In genomic region chr11:61955416-61956135, GRCh38 we compare ENCODE assay signal across 7 cellular contexts. TPM values are rescaled to one million over a fixed set of nuclear protein-coding genes. Genes with fewer than 3 reads are reported as not detected.
A peak's percentile ranks its signal among the peaks of the same experiment; 100 is the strongest.
DNase-seq lines count a peak whose midpoint lies in the region; ATAC-seq and TF ChIP-seq lines count a peak whose summit lies in the region.

No MANE protein-coding gene starts in this region.

- in situ Hi-C loops in HAP-1 (cut with MboI; ENCODE audit: low sequenced_read_pairs), result no loop called here

- TF ChIP-seq POLR2A in adrenal gland (IDR thresholded peaks at IDR 0.05), result no peak
- no peak for TF ChIP-seq POLR2A in spleen (IDR thresholded peaks at IDR 0.05)

- DNase-seq in HL-60 (ENCODE audit: low read depth in 1 of 2, low spot score in 1 of 2) (no peak), adrenal gland (peak in 4 of 7 donors; percentile 28 to 50 (median 40)), spleen (peak; percentile 90), COLO829 (ENCODE audit: low spot score) (no peak), HAP-1 (ENCODE audit: low spot score in 2 of 2) (no peak)

- H3K27me3 ChIP-seq in HL-60 (ENCODE audit: insufficient read depth, poor library complexity, severe bottlenecking) (no peaks in the 10 kb centered on the region), adrenal gland (no peaks in the 10 kb centered on the region), spleen (replicated peaks in 1 of 7) (peaks cover 0 to 22% (median 4%) of the 10 kb centered on the region in 7 donors), HAP-1 (ENCODE audit: low read depth) (no peaks in the 10 kb centered on the region)

- H3K27ac ChIP-seq in HL-60 (replicated peaks), result peak overlapping the region; percentile 64
- peak overlapping the region in 4 of 5 donors; percentile 26 to 88 (median 64) for H3K27ac ChIP-seq in adrenal gland
- peak overlapping the region; percentile 27 to 98 (median 90) for H3K27ac ChIP-seq in spleen

- H3K4me1 ChIP-seq in adrenal gland (replicated peaks in 1 of 2) (peaks cover 5 to 10% of the 10 kb centered on the region in 2 donors), spleen (peaks cover 3 to 54% (median 28%) of the 10 kb centered on the region in 6 donors), HAP-1 (no peaks in the 10 kb centered on the region)

- WGBS in adrenal gland, 4 donors, result 5 to 12% (median 7%) methylated on average over 15 to 56 of the region's 56 CpGs
- WGBS in spleen, 5 donors, result 7 to 12% (median 10%) methylated on average over 22 to 56 of the region's 56 CpGs

- H3K36me3 ChIP-seq in adrenal gland (replicated peaks in 1 of 2) (no peaks in the 10 kb centered on the region), spleen (peaks cover 0 to 41% (median 3%) of the 10 kb centered on the region in 6 donors), HAP-1 (replicated peaks) (no peaks in the 10 kb centered on the region)

- intact Hi-C loops in adrenal gland (cut with DNase I), result loop anchor here in 1 of 2 donors (10.0 kb wide), 1 partner anchor 171 kb away; no protein-coding TSS in a partner anchor
- intact Hi-C loops in spleen (cut with DNase I; ENCODE audit: low total_unique reads), result no loop called here

- TF ChIP-seq CTCF in HL-60 (IDR thresholded peaks at IDR 0.05; ENCODE audit: insufficient read depth, low read length) (no peak), adrenal gland (IDR thresholded peaks at IDR 0.05) (no peak), spleen (IDR thresholded peaks at IDR 0.05 in 8 of 11, conservative IDR thresholded peaks at IDR 0.05 in 3 of 11) (no peak)

- H3K9me3 ChIP-seq in adrenal gland (replicated peaks in 1 of 3) (no peaks in the 10 kb centered on the region), iPS-18c (ENCODE audit: control insufficient read depth, insufficient read depth, low read length) (no peaks in the 10 kb centered on the region), spleen (no peaks in the 10 kb centered on the region), HAP-1 (no peaks in the 10 kb centered on the region)

- no peak for ATAC-seq in GM19023 (IDR thresholded peaks at IDR 0.05; ENCODE audit: unreplicated experiment)

- peak overlapping the region; percentile 7; the same call in 1 of the 2 replicates for H3K4me3 ChIP-seq in HL-60 (replicated peaks; ENCODE audit: insufficient read depth, low read length)
- peak overlapping the region in 2 of 4 donors; percentile 11 to 50 for H3K4me3 ChIP-seq in adrenal gland
- peak overlapping the region; percentile 38 for H3K4me3 ChIP-seq in iPS-18c (ENCODE audit: insufficient read depth, low read depth, low read length)
- peak overlapping the region; percentile 21 to 71 (median 36) for H3K4me3 ChIP-seq in spleen
- H3K4me3 ChIP-seq in HAP-1, result no peak overlapping the region

RNA-seq across cellular contexts. Expression of gene BEST1, which starts 5.4 kb away (rescaled TPM):
- total RNA-seq in adrenal gland (1 to 10 TPM; 2.4 to 5.2 (median 3.9) TPM), spleen (10 to 100 TPM in 5 of 7 donors, 1 to 10 TPM in 2; 6.8 to 20.4 (median 12.3) TPM)
- polyA plus RNA-seq in adrenal gland (1 to 10 TPM; 1.4 to 6.8 (median 4.8) TPM), spleen (1 to 10 TPM; 2.6 to 4.3 (median 3.0) TPM)

RNA-seq across cellular contexts. Expression of gene FTH1, which starts 11.9 kb away (rescaled TPM):
- 1,000 to 10,000 TPM; 1,483 to 5,565 (median 3,595) TPM for total RNA-seq in adrenal gland
- 1,000 to 10,000 TPM; 2,586 to 4,544 (median 2,902) TPM for polyA plus RNA-seq in adrenal gland
- total RNA-seq in spleen, result 1,000 to 10,000 TPM; 1,915 to 2,864 (median 2,469) TPM
- polyA plus RNA-seq in spleen, result 1,000 to 10,000 TPM; 2,005 to 3,321 (median 2,533) TPM

RNA-seq across cellular contexts. Expression of gene RAB3IL1, which starts 38.2 kb away (rescaled TPM):
- total RNA-seq in adrenal gland (10 to 100 TPM; 10.9 to 23.7 (median 20.1) TPM), spleen (10 to 100 TPM; 34.3 to 57.1 (median 39.5) TPM)
- polyA plus RNA-seq in adrenal gland (10 to 100 TPM in 2 of 3 donors, 1 to 10 TPM in 1; 2.7 to 17.4 (median 15.5) TPM), spleen (10 to 100 TPM in 2 of 3 donors, 1 to 10 TPM in 1; 6.5 to 17.6 (median 14.1) TPM)

Comparison
In these comparisons a context has a peak if more than half of its experiments do, and no peak if none do; other contexts are left out.
1. DNase-seq: peak in adrenal gland (4 of 7) and spleen (single experiment); none in HL-60 (0 of 2), COLO829 (single experiment) and HAP-1 (0 of 2).
2. Peak in every context shown above with its lines, with median percentiles within 50 percentile points of each other: H3K27ac ChIP-seq.